Comparison of ENCODE assay signal across 11 cellular contexts in the genomic region with DNA sequence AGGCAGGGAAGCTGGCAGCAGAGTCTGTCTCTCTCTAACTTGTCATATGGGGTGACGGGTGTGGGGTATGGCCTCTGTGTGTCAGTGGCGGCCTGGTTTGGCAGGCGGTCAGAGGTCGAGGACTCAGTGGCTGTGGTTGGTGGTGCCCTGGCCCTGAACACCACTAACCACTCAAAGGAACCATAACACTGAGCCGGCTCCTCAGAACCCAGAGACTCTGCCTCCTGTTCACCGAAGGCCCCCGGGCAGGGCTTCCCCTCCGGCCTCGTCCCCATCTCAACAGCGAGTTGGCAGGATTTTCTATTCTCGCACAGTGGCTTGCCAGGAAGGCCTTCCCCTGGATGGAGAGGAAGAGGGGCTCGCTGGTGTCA. TPM values are rescaled to one million over a fixed set of nuclear protein-coding genes. Genes with fewer than 3 reads are reported as not detected.
DNase-seq lines count a peak whose midpoint lies in the region; ATAC-seq, FAIRE-seq and TF ChIP-seq lines count a peak whose summit lies in the region.
"Had no signal": no experiment of that assay in that cellular context is flagged by ENCODE, and none has a peak within 500 bp of the region (broad histone marks: within the 10 kb centered on the region; RNA-seq: fewer than 3 reads in every experiment).

No MANE protein-coding gene starts in this region.

- POLR2A ChIA-PET in naive thymus-derived CD4-positive, alpha-beta T cell (lab: Charles Lee), result no interaction called here

- no peak for DNase-seq in CD14-positive monocyte (ENCODE audit: low spot score)
- peak in 1 of 2 experiments; percentile 13 for DNase-seq in HL-60 (ENCODE audit: low read depth in 1 of 2, low spot score in 1 of 2)
- DNase-seq in naive thymus-derived CD4-positive, alpha-beta T cell, result no peak
- DNase-seq in DMS53 (lab: John Stamatoyannopoulos, UW), result no peak
- DNase-seq in type B pancreatic cell (ENCODE audit: extremely low spot score, unreplicated experiment), result no peak
- DNase-seq in H54 (ENCODE audit: insufficient read length, low spot score), result no peak
- DNase-seq in NCI-H1930 (lab: John Stamatoyannopoulos, UW), result no peak
- DNase-seq: NCI-H510A treated with DMSO at 0.1 percent for 48 hours had no signal

- no peak for FAIRE-seq in H54 (lab: Jason Lieb, UNC)

- TF ChIP-seq CTCF in CD14-positive monocyte (IDR thresholded peaks at IDR 0.05), result no peak
- TF ChIP-seq CTCF in HL-60 (IDR thresholded peaks at IDR 0.05; ENCODE audit: insufficient read depth, low read length), result no peak
- TF ChIP-seq CTCF in type B pancreatic cell (conservative IDR thresholded peaks at IDR 0.05), result no peak

- no peaks in the 10 kb centered on the region for H3K9me3 ChIP-seq in naive thymus-derived CD4-positive, alpha-beta T cell (ENCODE audit: control insufficient read depth in 2 of 3, low read length in 3 of 3)

- H3K4me1 Mint-ChIP-seq in CD14-positive monocyte (peaks cover 61% of the 10 kb centered on the region), type B pancreatic cell (ENCODE audit: unreplicated experiment) (no peaks in the 10 kb centered on the region)
- peaks cover 8% of the 10 kb centered on the region for H3K4me1 Mint-ChIP-seq in activated T-helper 17 cell treated with anti-CD3 and anti-CD28 coated beads, Interleukin-2, amount 50 U/mL, for 72 hours
- peaks cover 26 to 59% (median 43%) of the 10 kb centered on the region in 7 donors for H3K4me1 Mint-ChIP-seq in naive thymus-derived CD4-positive, alpha-beta T cell

- no peaks in the 10 kb centered on the region for H3K36me3 ChIP-seq in naive thymus-derived CD4-positive, alpha-beta T cell (ENCODE audit: control insufficient read depth in 2 of 3, insufficient read depth in 3 of 3, low read length in 3 of 3)

- peak overlapping the region; percentile 94 to 99 (median 98) for H3K27ac Mint-ChIP-seq in CD14-positive monocyte
- peak overlapping the region; percentile 76 for H3K27ac Mint-ChIP-seq in activated T-helper 17 cell treated with anti-CD3 and anti-CD28 coated beads, Interleukin-2, amount 50 U/mL, for 72 hours
- H3K27ac Mint-ChIP-seq in naive thymus-derived CD4-positive, alpha-beta T cell, result peak overlapping the region; percentile 30 to 87 (median 59)
- H3K27ac Mint-ChIP-seq in type B pancreatic cell, result no peak overlapping the region

- H3K36me3 Mint-ChIP-seq in CD14-positive monocyte (peaks cover 22 to 34% of the 10 kb centered on the region in 2 donors), type B pancreatic cell (no peaks in the 10 kb centered on the region)
- no peaks in the 10 kb centered on the region for H3K36me3 Mint-ChIP-seq in activated T-helper 17 cell treated with anti-CD3 and anti-CD28 coated beads, Interleukin-2, amount 50 U/mL, for 72 hours (ENCODE audit: low read depth)
- no peaks in the 10 kb centered on the region for H3K36me3 Mint-ChIP-seq in naive thymus-derived CD4-positive, alpha-beta T cell

- intact Hi-C loops in CD14-positive monocyte (cut with micrococcal nuclease), result loop anchor here (2.0 to 10.0 kb wide), 4 partner anchors 23 to 51 kb away; a partner anchor contains a TSS
- intact Hi-C loops in naive thymus-derived CD4-positive, alpha-beta T cell (cut with micrococcal nuclease), result loop anchor here in 1 of 2 donors (2.0 kb wide), 1 partner anchor 159 kb away; no protein-coding TSS in a partner anchor

- TF ChIP-seq POLR2A in H54 (IDR thresholded peaks at IDR 0.05; ENCODE audit: low read depth, low read length), result no peak

- peak overlapping the region; percentile 97 for H3K27ac ChIP-seq in HL-60 (replicated peaks)
- H3K27ac ChIP-seq in naive thymus-derived CD4-positive, alpha-beta T cell (ENCODE audit: low read depth, low read length), result no peak overlapping the region

- peaks cover 0 to 4% (median 0%) of the 10 kb centered on the region in 7 donors for H3K9me3 Mint-ChIP-seq in CD14-positive monocyte
- no peaks in the 10 kb centered on the region for H3K9me3 Mint-ChIP-seq in activated T-helper 17 cell treated with anti-CD3 and anti-CD28 coated beads, Interleukin-2, amount 50 U/mL, for 72 hours
- no peaks in the 10 kb centered on the region for H3K9me3 Mint-ChIP-seq in naive thymus-derived CD4-positive, alpha-beta T cell
- H3K9me3 Mint-ChIP-seq in type B pancreatic cell, result no peaks in the 10 kb centered on the region

- peak overlapping the region; percentile 75 for H3K4me3 ChIP-seq in HL-60 (replicated peaks; ENCODE audit: insufficient read depth, low read length)
- H3K4me3 ChIP-seq in naive thymus-derived CD4-positive, alpha-beta T cell (ENCODE audit: low read length), result no peak overlapping the region

- H3K4me3 Mint-ChIP-seq in CD14-positive monocyte (peak overlapping the region; percentile 96 to 97), type B pancreatic cell (no peak overlapping the region)
- peak overlapping the region; percentile 33 for H3K4me3 Mint-ChIP-seq in activated T-helper 17 cell treated with anti-CD3 and anti-CD28 coated beads, Interleukin-2, amount 50 U/mL, for 72 hours
- H3K4me3 Mint-ChIP-seq in naive thymus-derived CD4-positive, alpha-beta T cell, result peak overlapping the region in 7 of 10 donors; percentile 11 to 77 (median 51)

- ATAC-seq in activated T-helper 17 cell treated with anti-CD3 and anti-CD28 coated beads, Interleukin-2, amount 50 U/mL, for 72 hours (replicated peaks), result no peak
- no peak for ATAC-seq in naive thymus-derived CD4-positive, alpha-beta T cell
- ATAC-seq: Right ventricle myocardium inferior had no signal

- H3K27me3 ChIP-seq in HL-60 (ENCODE audit: insufficient read depth, poor library complexity, severe bottlenecking), result no peaks in the 10 kb centered on the region
- H3K27me3 ChIP-seq in naive thymus-derived CD4-positive, alpha-beta T cell (ENCODE audit: control insufficient read depth in 2 of 2, insufficient read depth in 2 of 2, low read length in 2 of 2), result no peaks in the 10 kb centered on the region

- H3K4me1 ChIP-seq in naive thymus-derived CD4-positive, alpha-beta T cell (ENCODE audit: control insufficient read depth in 2 of 2, insufficient read depth in 2 of 2, low read length in 2 of 2), result peaks cover 27 to 34% of the 10 kb centered on the region in 2 donors

- H3K27me3 Mint-ChIP-seq in CD14-positive monocyte (ENCODE audit: low read depth in 3 of 3) (peaks cover 0 to 5% (median 0%) of the 10 kb centered on the region in 3 donors), type B pancreatic cell (no peaks in the 10 kb centered on the region)
- no peaks in the 10 kb centered on the region for H3K27me3 Mint-ChIP-seq in activated T-helper 17 cell treated with anti-CD3 and anti-CD28 coated beads, Interleukin-2, amount 50 U/mL, for 72 hours
- no peaks in the 10 kb centered on the region for H3K27me3 Mint-ChIP-seq in naive thymus-derived CD4-positive, alpha-beta T cell

- CTCF ChIA-PET in naive thymus-derived CD4-positive, alpha-beta T cell (lab: Charles Lee), result interaction anchor here (0.6 to 3.1 kb wide), 3 partner anchors 79 to 90 kb away, joined by 3 to 21 read pairs (median 4); no protein-coding TSS in a partner anchor

RNA-seq across cellular contexts. Expression of a gene that starts 0.6 kb away (rescaled TPM):
- 10 to 100 TPM; 22.9 to 33.8 TPM for polyA plus RNA-seq in CD14-positive monocyte
- 1 to 10 TPM in 1 of 2 donors, not detected in 1; 1.6 TPM for total RNA-seq in activated T-helper 17 cell treated with anti-CD3 and anti-CD28 coated beads, Interleukin-2, amount 50 U/mL, for 72 hours
- 10 to 100 TPM in 1 of 5 experiments, 1 to 10 TPM in 1, under 1 TPM in 2, not detected in 1; 0.27 to 53.7 (median 2.7) TPM for total RNA-seq in naive thymus-derived CD4-positive, alpha-beta T cell
- not detected for polyA plus RNA-seq in naive thymus-derived CD4-positive, alpha-beta T cell
- total RNA-seq in type B pancreatic cell (ENCODE audit: low replicate concordance), result 0.36 TPM in 1 of 2 replicates, not detected in the other
- total RNA-seq: lung microvascular endothelial cell had no signal

RNA-seq across cellular contexts. Expression of a gene that starts 22.8 kb away (rescaled TPM):
- polyA plus RNA-seq in CD14-positive monocyte, result 1 to 10 TPM in 1 of 2 donors, under 1 TPM in 1; 0.74 to 1.5 TPM
- total RNA-seq in activated T-helper 17 cell treated with anti-CD3 and anti-CD28 coated beads, Interleukin-2, amount 50 U/mL, for 72 hours, result 1 to 10 TPM; 4.0 to 4.9 TPM
- total RNA-seq in naive thymus-derived CD4-positive, alpha-beta T cell, result 10 to 100 TPM in 2 of 5 experiments, 1 to 10 TPM in 3; 4.8 to 12.5 (median 6.3) TPM
- polyA plus RNA-seq in naive thymus-derived CD4-positive, alpha-beta T cell, result 1 to 10 TPM; 2.3 to 3.2 TPM
- 0.83 and 2.7 TPM in 2 replicates for total RNA-seq in type B pancreatic cell (ENCODE audit: low replicate concordance)

RNA-seq across cellular contexts. Expression of a gene that starts 48.6 kb away (rescaled TPM):
- 1 to 10 TPM; 6.9 to 9.5 TPM for polyA plus RNA-seq in CD14-positive monocyte
- total RNA-seq in activated T-helper 17 cell treated with anti-CD3 and anti-CD28 coated beads, Interleukin-2, amount 50 U/mL, for 72 hours, result 100 to 1,000 TPM in 1 of 2 donors, 10 to 100 TPM in 1; 81.5 to 153 TPM
- 100 to 1,000 TPM; 148 to 260 (median 237) TPM for total RNA-seq in naive thymus-derived CD4-positive, alpha-beta T cell
- polyA plus RNA-seq in naive thymus-derived CD4-positive, alpha-beta T cell, result 100 to 1,000 TPM in 1 of 2 donors, 10 to 100 TPM in 1; 46.6 to 104 TPM
- 33.2 and 58.6 TPM in 2 replicates for total RNA-seq in type B pancreatic cell (ENCODE audit: low replicate concordance)
